In the genomic region with DNA sequence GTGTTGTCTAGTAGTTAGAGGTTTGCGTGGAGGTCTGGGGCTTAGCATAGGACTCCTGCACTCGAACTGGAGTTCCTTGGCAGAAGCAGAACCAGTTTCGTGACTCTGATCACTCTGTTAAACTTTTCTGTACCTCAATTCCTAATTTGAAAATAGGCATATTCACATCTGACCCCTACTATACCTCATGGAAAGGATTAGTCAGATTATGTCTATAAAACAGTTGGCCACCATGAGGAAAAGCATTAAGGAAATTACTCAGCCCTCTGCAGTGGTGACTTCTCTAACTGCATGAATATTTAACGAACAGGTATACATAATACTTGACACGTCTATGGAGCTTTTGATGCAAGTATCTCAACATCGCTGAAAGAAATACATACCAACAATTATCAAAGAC, we compare ENCODE assay signal across 24 cellular contexts.
"Had no signal": no experiment of that assay in that cellular context is flagged by ENCODE, and none has a peak within 500 bp of the region (broad histone marks: within the 10 kb centered on the region; RNA-seq: fewer than 3 reads in every experiment).

No MANE protein-coding gene starts in this region.

- H3K27ac ChIP-seq: dorsolateral prefrontal cortex, gastroesophageal sphincter, psoas muscle, right atrium auricular region, suprapubic skin, tibial artery had no signal

- DNase-seq: activated CD4-positive, CD25-positive, alpha-beta regulatory T cell treated with anti-CD3 and anti-CD28 coated beads, Interleukin-2, amount 50 U/mL, for 72 hours; activated CD8-positive, alpha-beta memory T cell treated with anti-CD3 and anti-CD28 coated beads, Interleukin-2, amount 10 ng/mL, durations not matched to agents 7 days and 5 days; activated CD8-positive, alpha-beta T cell treated with anti-CD3 and anti-CD28 coated beads, Interleukin-2, amount 10 ng/mL, durations not matched to agents 7 days and 5 days; activated naive CD4-positive, alpha-beta T cell; activated T-cell treated with anti-CD3 and anti-CD28 coated beads, Interleukin-2, amount 50 U/mL, for 72 hours; dorsolateral prefrontal cortex; effector memory CD4-positive, alpha-beta T cell; erythroblast; hippocampal formation; pancreas; psoas muscle; stimulated activated CD4-positive, alpha-beta T cell treated with anti-CD3 and anti-CD28 coated beads, Interleukin-15, amount 100 ng/mL, for 24 hours; stimulated activated CD4-positive, alpha-beta T cell treated with anti-CD3 and anti-CD28 coated beads, Interleukin-2, amount 100 ng/mL, for 24 hours; stimulated activated naive CD4-positive, alpha-beta T cell; T-helper 1 cell; tibial artery had no signal

- H3K9me3 Mint-ChIP-seq: activated naive CD4-positive, alpha-beta T cell treated with anti-CD3 and anti-CD28 coated beads, Interleukin-2, amount 50 U/mL, for 72 hours; natural killer cell treated with Interleukin-12 subunit alpha and Interleukin-12 subunit beta and Interleukin-15 and Interleukin-18, amount 100 ng/mL, for 72 hours had no signal

- H3K27me3 ChIP-seq: dorsolateral prefrontal cortex, gastroesophageal sphincter, pancreas, right atrium auricular region, suprapubic skin, tibial artery had no signal

- H3K9me3 ChIP-seq: gastroesophageal sphincter, pancreas, right atrium auricular region, suprapubic skin, tibial artery had no signal

- H3K36me3 Mint-ChIP-seq: memory B cell; natural killer cell treated with Interleukin-12 subunit alpha and Interleukin-12 subunit beta and Interleukin-15 and Interleukin-18, amount 100 ng/mL, for 72 hours had no signal

- H3K4me3 ChIP-seq: dorsolateral prefrontal cortex, gastroesophageal sphincter, pancreas, psoas muscle, right atrium auricular region, suprapubic skin, tibial artery had no signal

- H3K4me3 Mint-ChIP-seq: activated CD8-positive, alpha-beta memory T cell treated with anti-CD3 and anti-CD28 coated beads, Interleukin-2, amount 10 ng/mL, durations not matched to agents 7 days and 5 days; activated CD8-positive, alpha-beta T cell treated with anti-CD3 and anti-CD28 coated beads, Interleukin-2, amount 10 ng/mL, durations not matched to agents 7 days and 5 days; activated T-cell treated with anti-CD3 and anti-CD28 coated beads, Interleukin-2, amount 50 U/mL, for 72 hours; memory B cell; natural killer cell treated with Interleukin-12 subunit alpha and Interleukin-12 subunit beta and Interleukin-15 and Interleukin-18, amount 100 ng/mL, for 72 hours; T-helper 2 cell treated with Interferon-gamma antibody and Interleukin-4, amounts not matched to agents 5 μg/mL and 100 μg/mL, for 36 hours had no signal

- H3K36me3 ChIP-seq: gastroesophageal sphincter, pancreas, right atrium auricular region, suprapubic skin, tibial artery had no signal

- FAIRE-seq: colon, pancreas had no signal

- H3K27ac Mint-ChIP-seq: activated CD8-positive, alpha-beta memory T cell treated with anti-CD3 and anti-CD28 coated beads, Interleukin-2, amount 10 ng/mL, durations not matched to agents 7 days and 5 days; activated CD8-positive, alpha-beta T cell treated with anti-CD3 and anti-CD28 coated beads, Interleukin-2, amount 10 ng/mL, durations not matched to agents 7 days and 5 days; activated naive CD4-positive, alpha-beta T cell treated with anti-CD3 and anti-CD28 coated beads, Interleukin-2, amount 50 U/mL, for 72 hours; activated T-cell treated with anti-CD3 and anti-CD28 coated beads, Interleukin-2, amount 50 U/mL, for 72 hours; memory B cell; T-helper 2 cell treated with Interferon-gamma antibody and Interleukin-4, amounts not matched to agents 5 μg/mL and 100 μg/mL, for 36 hours had no signal

- H3K4me1 Mint-ChIP-seq: memory B cell had no signal
